1 cellular context compared by ENCODE assay signal in genomic region chr10:112677689-112678088, GRCh38.
TF ChIP-seq lines count a peak whose summit lies in the region.

No MANE protein-coding gene starts in this region.

TF ChIP-seq in H1, 55 proteins besides CTCF, POLR2A, EP300 and RAD21 (continued from another document):
- TF ChIP-seq CHD7 (IDR thresholded peaks at IDR 0.05; ENCODE audit: insufficient replicate concordance, low read length) = no peak
- TF ChIP-seq CHD2 (IDR thresholded peaks at IDR 0.05; ENCODE audit: low read length) = no peak
- no peak for TF ChIP-seq RXRA (IDR thresholded peaks at IDR 0.05; ENCODE audit: insufficient read depth, low read depth, low read length)
- TF ChIP-seq POU5F1 (IDR thresholded peaks at IDR 0.05; ENCODE audit: low read depth, low read length) = no peak
- TF ChIP-seq ZNF274 (IDR thresholded peaks at IDR 0.05; ENCODE audit: borderline replicate concordance, extremely low read depth, low read length) = no peak
- TF ChIP-seq USF2 (IDR thresholded peaks at IDR 0.05; ENCODE audit: low read length) = no peak
- TF ChIP-seq JUND (IDR thresholded peaks at IDR 0.05; ENCODE audit: low read length) = no peak
- no peak for TF ChIP-seq KDM5A (IDR thresholded peaks at IDR 0.05; ENCODE audit: low read length)
- no peak for TF ChIP-seq HDAC6 (IDR thresholded peaks at IDR 0.05; ENCODE audit: low read depth, low read length)
- no peak for TF ChIP-seq EZH2 (IDR thresholded peaks at IDR 0.05; ENCODE audit: low read depth, low read length, severe bottlenecking)
- TF ChIP-seq CHD1 (IDR thresholded peaks at IDR 0.05; ENCODE audit: low read depth, low read length) = no peak
- no peak for TF ChIP-seq ASH2L (IDR thresholded peaks at IDR 0.05; ENCODE audit: low read length)
- no peak for TF ChIP-seq KDM4A (IDR thresholded peaks at IDR 0.05; ENCODE audit: low read depth, low read length, severe bottlenecking)
- TF ChIP-seq PHF8 (conservative IDR thresholded peaks at IDR 0.05; ENCODE audit: low read depth, low read length) = no peak
TF ChIP-seq in H1: peak in this region for 0.
